In the genomic region with DNA sequence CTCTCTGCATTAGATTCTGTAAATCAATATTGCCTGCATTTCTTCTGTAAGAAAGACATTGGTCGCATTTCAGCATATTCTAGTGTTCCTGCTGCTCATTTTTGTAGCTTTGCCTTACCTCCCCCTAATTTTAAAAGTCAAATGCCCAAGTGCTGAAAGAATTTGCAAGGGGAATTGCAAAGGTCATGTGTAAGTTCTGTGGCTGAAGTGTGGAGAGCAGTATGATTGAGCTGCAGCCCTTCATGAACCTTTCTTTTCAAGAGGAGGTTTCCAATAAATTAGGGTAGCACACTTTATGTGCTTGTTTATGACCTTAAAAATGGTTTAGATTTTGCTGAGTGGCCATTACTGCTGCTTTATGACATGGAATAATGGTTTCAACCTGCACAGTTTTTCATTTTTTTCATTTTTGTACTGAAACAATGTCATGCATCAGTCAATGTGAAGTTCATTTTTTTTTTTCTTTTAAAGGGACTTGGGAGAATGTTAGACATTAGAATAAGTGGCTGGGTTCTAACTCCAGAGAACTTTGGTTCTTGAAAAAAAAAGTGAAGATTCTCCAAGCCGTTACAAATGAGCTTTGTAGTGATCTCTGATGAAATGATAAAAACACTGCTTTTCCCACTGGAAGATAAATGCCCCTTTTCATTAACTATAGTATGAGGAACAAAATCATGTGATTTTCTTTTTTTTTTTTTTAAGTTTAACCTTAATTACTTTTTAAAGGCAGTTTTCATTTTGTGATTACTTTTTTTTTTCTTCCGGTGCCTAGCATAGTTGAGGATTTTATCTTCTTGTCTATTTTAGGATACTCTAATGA, we compare ENCODE assay signal across 2 cellular contexts.
A peak's percentile ranks its signal among the peaks of the same experiment; 100 is the strongest.
TF ChIP-seq lines count a peak whose summit lies in the region.

No MANE protein-coding gene starts in this region.

TF ChIP-seq in A549, 52 proteins besides CTCF, POLR2A, EP300 and RAD21:
- TF ChIP-seq MAFK (IDR thresholded peaks at IDR 0.05; ENCODE audit: partially characterized antibody) (peak; percentile 55), KDM5A (IDR thresholded peaks at IDR 0.05) (no peak)

TF ChIP-seq in IMR-90, 13 proteins besides CTCF, POLR2A, EP300 and RAD21:
- TF ChIP-seq, protein P1, sequence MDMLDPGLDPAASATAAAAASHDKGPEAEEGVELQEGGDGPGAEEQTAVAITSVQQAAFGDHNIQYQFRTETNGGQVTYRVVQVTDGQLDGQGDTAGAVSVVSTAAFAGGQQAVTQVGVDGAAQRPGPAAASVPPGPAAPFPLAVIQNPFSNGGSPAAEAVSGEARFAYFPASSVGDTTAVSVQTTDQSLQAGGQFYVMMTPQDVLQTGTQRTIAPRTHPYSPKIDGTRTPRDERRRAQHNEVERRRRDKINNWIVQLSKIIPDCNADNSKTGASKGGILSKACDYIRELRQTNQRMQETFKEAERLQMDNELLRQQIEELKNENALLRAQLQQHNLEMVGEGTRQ (IDR thresholded peaks at IDR 0.05; ENCODE audit: low read depth, low read length) = no peak
- TF ChIP-seq RCOR1 (IDR thresholded peaks at IDR 0.05; ENCODE audit: insufficient replicate concordance, low read length) (no peak), MAFK (IDR thresholded peaks at IDR 0.05; ENCODE audit: low read depth, low read length) (peak; percentile 62), NFE2L2 (IDR thresholded peaks at IDR 0.05; ENCODE audit: low read depth, low read length) (no peak)
- TF ChIP-seq, protein P2, sequence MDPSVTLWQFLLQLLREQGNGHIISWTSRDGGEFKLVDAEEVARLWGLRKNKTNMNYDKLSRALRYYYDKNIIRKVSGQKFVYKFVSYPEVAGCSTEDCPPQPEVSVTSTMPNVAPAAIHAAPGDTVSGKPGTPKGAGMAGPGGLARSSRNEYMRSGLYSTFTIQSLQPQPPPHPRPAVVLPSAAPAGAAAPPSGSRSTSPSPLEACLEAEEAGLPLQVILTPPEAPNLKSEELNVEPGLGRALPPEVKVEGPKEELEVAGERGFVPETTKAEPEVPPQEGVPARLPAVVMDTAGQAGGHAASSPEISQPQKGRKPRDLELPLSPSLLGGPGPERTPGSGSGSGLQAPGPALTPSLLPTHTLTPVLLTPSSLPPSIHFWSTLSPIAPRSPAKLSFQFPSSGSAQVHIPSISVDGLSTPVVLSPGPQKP (IDR thresholded peaks at IDR 0.05; ENCODE audit: borderline replicate concordance, low read depth, low read length) = no peak
